16 cellular contexts compared by ENCODE assay signal in genomic region chr14:84926656-84927055, GRCh38.
"Had no signal": no experiment of that assay in that cellular context is flagged by ENCODE, and none has a peak within 500 bp of the region (broad histone marks: within the 10 kb centered on the region; RNA-seq: fewer than 3 reads in every experiment).

No MANE protein-coding gene starts in this region.

- H3K4me3 ChIP-seq: MG63, SJCRH30 had no signal

- H3K4me1 ChIP-seq: SJCRH30 had no signal

- H3K36me3 ChIP-seq: MG63, SJCRH30 had no signal

- H3K27ac ChIP-seq: RWPE1, SJCRH30 had no signal

- H3K9me3 ChIP-seq: MG63, SJCRH30 had no signal

- DNase-seq: IMR-90, Karpas-422, KG1, MG63, NCI-H1092, NCI-H1417 treated with DMSO at 0.1 percent for 48 hours, NCI-H146, NCI-H2081, NCI-H2227 treated with DMSO at 0.1 percent for 48 hours, NCI-H774, PC-3, SJCRH30 had no signal

- FAIRE-seq: HepG2 had no signal

- ATAC-seq: HepG2, Panc1, PC-3, SK-N-SH treated with all-trans-retinoic acid at 6 μM for 48 hours had no signal
